ENCODE assay signal across 25 cellular contexts in the genomic region with DNA sequence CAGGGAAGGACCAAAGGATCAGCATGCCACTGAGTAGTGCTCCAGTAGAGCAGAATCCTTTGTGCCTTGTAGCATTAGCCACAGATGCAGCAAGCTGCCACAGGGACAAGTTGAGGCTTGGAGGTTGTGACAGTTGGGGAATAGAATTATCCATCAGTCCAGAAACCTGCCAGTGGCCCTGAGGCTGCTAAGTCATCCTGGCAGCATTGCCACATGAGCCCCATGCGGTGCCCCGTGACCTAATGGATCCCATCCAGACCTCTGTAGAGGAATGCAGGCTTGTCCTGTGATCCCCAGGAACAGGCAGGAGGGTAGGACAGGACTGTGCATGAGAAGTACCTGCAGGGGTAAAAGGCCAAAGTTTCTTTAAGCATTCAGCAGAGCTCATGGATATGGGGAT. TPM values are rescaled to one million over a fixed set of nuclear protein-coding genes. Genes with fewer than 3 reads are reported as not detected.
A peak's percentile ranks its signal among the peaks of the same experiment; 100 is the strongest.
DNase-seq lines count a peak whose midpoint lies in the region; ATAC-seq and TF ChIP-seq lines count a peak whose summit lies in the region.
"Had no signal": no experiment of that assay in that cellular context is flagged by ENCODE, and none has a peak within 500 bp of the region (broad histone marks: within the 10 kb centered on the region; RNA-seq: fewer than 3 reads in every experiment).

No MANE protein-coding gene starts in this region.

- TF ChIP-seq POLR2A in gastroesophageal sphincter (IDR thresholded peaks at IDR 0.05): no peak

- H3K79me1 ChIP-seq in H9 (ENCODE audit: insufficient read depth, low read depth, low read length, poor library complexity, severe bottlenecking): no peaks in the 10 kb centered on the region

- no peak overlapping the region for H2BK120ac ChIP-seq in H9 (ENCODE audit: low read depth, low read length, poor library complexity, severe bottlenecking)

- peaks cover 13% of the 10 kb centered on the region for H3K4me1 ChIP-seq in H9 (ENCODE audit: insufficient read depth, low read length)
- peaks cover 3 to 98% (median 31%) of the 10 kb centered on the region in 3 donors for H3K4me1 ChIP-seq in gastroesophageal sphincter
- no peaks in the 10 kb centered on the region for H3K4me1 ChIP-seq in Caco-2

- H3K23me2 ChIP-seq in H9 (ENCODE audit: insufficient read length, low read depth, low read length, poor library complexity, severe bottlenecking): no peaks in the 10 kb centered on the region

- ATAC-seq in gastroesophageal sphincter: no peak
- ATAC-seq in GM19452 (IDR thresholded peaks at IDR 0.05; ENCODE audit: unreplicated experiment): no peak
- ATAC-seq in GM19035 (IDR thresholded peaks at IDR 0.05; ENCODE audit: unreplicated experiment): no peak
- ATAC-seq: GM23338, mucosa of descending colon, Panc1 had no signal

- POLR2A ChIA-PET in MCF 10A (lab: Yijun Ruan, JAX): interaction anchor here (0.7 to 1.7 kb wide), 5 partner anchors 15 to 208 kb away, joined by 3 read pairs; partner anchors contain the start of gene BOC
- POLR2A ChIA-PET in Caco-2 (lab: Charles Lee): no interaction called here

- H2BK15ac ChIP-seq in H9 (ENCODE audit: low read depth, low read length): no peak overlapping the region

- no peak overlapping the region for H4K91ac ChIP-seq in H9 (ENCODE audit: insufficient read length, low read depth, low read length)

- intact Hi-C loops in MCF 10A (cut with micrococcal nuclease) (no loop called here), posterior vena cava (cut with DNase I) (no loop called here), Caco-2 (cut with micrococcal nuclease; ENCODE audit: unreplicated experiment) (no loop called here)

- no peak overlapping the region for H3K9ac ChIP-seq in H9 (ENCODE audit: extremely low read depth, insufficient read length, low read length)

- H2BK5ac ChIP-seq in H9 (ENCODE audit: insufficient read length, low read length): no peak overlapping the region

- H3K79me2 ChIP-seq in H9 (ENCODE audit: insufficient read depth, low read length): no peaks in the 10 kb centered on the region

- no peak overlapping the region for H3K14ac ChIP-seq in H9 (ENCODE audit: insufficient read depth, low read length)

- no peak overlapping the region for H3K18ac ChIP-seq in H9 (ENCODE audit: insufficient read length, low read depth, low read length)

- TF ChIP-seq CTCF in H9 (conservative IDR thresholded peaks at IDR 0.05) (no peak), MCF 10A (IDR thresholded peaks at IDR 0.05; ENCODE audit: unreplicated experiment) (no peak), gastroesophageal sphincter (IDR thresholded peaks at IDR 0.05) (no peak), Caco-2 (IDR thresholded peaks at IDR 0.05; ENCODE audit: insufficient read depth in 1 of 2, low read depth in 1 of 2, low read length in 1 of 2, severe bottlenecking in 1 of 2, unreplicated experiment in 1 of 2) (no peak)

- H2AK5ac ChIP-seq in H9 (ENCODE audit: insufficient read length, low read length): no peak overlapping the region

- H2BK20ac ChIP-seq in H9 (ENCODE audit: low read depth, low read length, poor library complexity, severe bottlenecking): no peak overlapping the region

- H4K20me1 ChIP-seq in H9 (ENCODE audit: control insufficient read depth, insufficient read depth, insufficient read length): no peaks in the 10 kb centered on the region

- no peak for TF ChIP-seq EP300 in gastroesophageal sphincter (IDR thresholded peaks at IDR 0.05)

- H2BK12ac ChIP-seq in H9 (ENCODE audit: insufficient read length, low read depth, low read length): no peak overlapping the region

- H3T11ph ChIP-seq in H9 (ENCODE audit: low read length): no peak overlapping the region

- H3K4me3 Mint-ChIP-seq in H9: no peak overlapping the region
- H3K4me3 Mint-ChIP-seq in MCF 10A (ENCODE audit: unreplicated experiment): no peak overlapping the region
- no peak overlapping the region for H3K4me3 Mint-ChIP-seq in Caco-2 (ENCODE audit: unreplicated experiment)
- H3K4me3 Mint-ChIP-seq: activated naive CD8-positive, alpha-beta T cell; activated T-helper 1 cell treated with anti-CD3 and anti-CD28 coated beads, Interleukin-12 subunit alpha, Interleukin-12 subunit beta, Interleukin-2, Interleukin-4 antibody, amounts not matched to agents 30 ng/mL and 10 ng/mL and 1 ng/mL, durations not matched to agents 14 hours and 24 hours and 36 hours; endodermal cell; GM23338 had no signal

- no peak overlapping the region for H3K56ac ChIP-seq in H9 (ENCODE audit: insufficient read length, low read depth, low read length)

- H3K27ac Mint-ChIP-seq in H9 (peak overlapping the region; percentile 34 to 85 (median 59); a peak in 4 of 7 replicates), MCF 10A (ENCODE audit: low read depth, unreplicated experiment) (no peak overlapping the region), Caco-2 (ENCODE audit: unreplicated experiment) (no peak overlapping the region)
- H3K27ac Mint-ChIP-seq: activated naive CD8-positive, alpha-beta T cell; activated T-helper 1 cell treated with anti-CD3 and anti-CD28 coated beads, Interleukin-12 subunit alpha, Interleukin-12 subunit beta, Interleukin-2, Interleukin-4 antibody, amounts not matched to agents 30 ng/mL and 10 ng/mL and 1 ng/mL, durations not matched to agents 14 hours and 24 hours and 36 hours; endodermal cell; GM23338 had no signal

- H3K27me3 Mint-ChIP-seq in H9 (ENCODE audit: low read depth) (no peaks in the 10 kb centered on the region), MCF 10A (ENCODE audit: insufficient read depth, unreplicated experiment) (no peaks in the 10 kb centered on the region), Caco-2 (ENCODE audit: insufficient read depth, unreplicated experiment) (peaks cover 30% of the 10 kb centered on the region)
- H3K27me3 Mint-ChIP-seq: activated naive CD8-positive, alpha-beta T cell had no signal

- H3K36me3 Mint-ChIP-seq in H9 (ENCODE audit: insufficient read depth in 1 of 3, low read depth in 3 of 3) (peaks cover 0 to 21% (median 6%) of the 10 kb centered on the region in 3 experiments; a peak in 5 of 7 replicates), MCF 10A (ENCODE audit: insufficient read depth, unreplicated experiment) (no peaks in the 10 kb centered on the region), Caco-2 (ENCODE audit: insufficient read depth, unreplicated experiment) (peaks cover 4% of the 10 kb centered on the region)
- H3K36me3 Mint-ChIP-seq: activated naive CD8-positive, alpha-beta T cell had no signal

- H3K4me2 ChIP-seq in H9 (ENCODE audit: insufficient read depth, insufficient read length, low read length): no peak overlapping the region

- H3K4ac ChIP-seq in H9 (ENCODE audit: low read depth, low read length): no peak overlapping the region

- no peak overlapping the region for H4K5ac ChIP-seq in H9 (ENCODE audit: insufficient read length, low read depth, low read length)

- H3K9me3 ChIP-seq in H9 (ENCODE audit: control insufficient read depth, low read depth, low read length): no peaks in the 10 kb centered on the region
- no peaks in the 10 kb centered on the region for H3K9me3 ChIP-seq in gastroesophageal sphincter
- no peaks in the 10 kb centered on the region for H3K9me3 ChIP-seq in Caco-2
- H3K9me3 ChIP-seq: heart left ventricle, mucosa of descending colon, stomach had no signal

- DNase-seq in H9: no peak
- DNase-seq in MCF 10A (ENCODE audit: unreplicated experiment): peak; percentile 54
- peak; percentile 9 for DNase-seq in posterior vena cava (ENCODE audit: low spot score)
- DNase-seq in NCI-H2171 (lab: John Stamatoyannopoulos, UW): no peak
- DNase-seq in Caco-2: no peak
- DNase-seq: activated CD4-positive, alpha-beta T cell treated with anti-CD3 and anti-CD28 coated beads, Interleukin-2, amount 50 U/mL, for 1 hour; EL; endodermal cell; heart left ventricle; IMR-90; mucosa of descending colon; NK-92 treated with Interleukin-12 subunit alpha and Interleukin-12 subunit beta, amount 100 ng/mL, for 24 hours; stomach; T-helper 2 cell; trophoblast cell had no signal

- no peak overlapping the region for H3K27ac ChIP-seq in H9 (ENCODE audit: insufficient read length, low read depth, low read length)
- peak overlapping the region in 3 of 4 donors; percentile 75 to 84 (median 77) for H3K27ac ChIP-seq in gastroesophageal sphincter
- H3K27ac ChIP-seq: SK-N-MC, VCaP had no signal

- H3K36me3 ChIP-seq in gastroesophageal sphincter (peaks cover 0 to 22% of the 10 kb centered on the region in 2 donors), Caco-2 (ENCODE audit: control insufficient read depth, insufficient read depth, low read length) (no peaks in the 10 kb centered on the region)
- H3K36me3 ChIP-seq: stomach had no signal

- H3K9me3 Mint-ChIP-seq in H9 (no peaks in the 10 kb centered on the region), MCF 10A (ENCODE audit: unreplicated experiment) (no peaks in the 10 kb centered on the region), Caco-2 (ENCODE audit: unreplicated experiment) (no peaks in the 10 kb centered on the region)
- H3K9me3 Mint-ChIP-seq: activated T-helper 1 cell treated with anti-CD3 and anti-CD28 coated beads, Interleukin-12 subunit alpha, Interleukin-12 subunit beta, Interleukin-2, Interleukin-4 antibody, amounts not matched to agents 30 ng/mL and 10 ng/mL and 1 ng/mL, durations not matched to agents 14 hours and 24 hours and 36 hours; endodermal cell; GM23338 had no signal

- BruUV-seq in MCF 10A (replicated peaks; lab: Mats Ljungman, UMichigan) (no TSS peak), Caco-2 (replicated peaks; lab: Mats Ljungman, UMichigan) (no TSS peak)

- no CpG with 5 or more reads among the region's 2 CpGs for WGBS in H9 (ENCODE audit: extremely low coverage, insufficient read length, low lambda C conversion rate)
- 100% methylated on average over 2 of the region's 2 CpGs; no CpG with 5 or more reads in 1 of the 2 donors for WGBS in gastroesophageal sphincter (ENCODE audit: low coverage in 1 of 2), 2 donors

- H3K4me3 ChIP-seq in gastroesophageal sphincter (no peak overlapping the region), Caco-2 (ENCODE audit: low read depth, low read length) (no peak overlapping the region)
- H3K4me3 ChIP-seq: GM23338, heart left ventricle, mucosa of descending colon, SK-N-MC, stomach had no signal

- H4K8ac ChIP-seq in H9 (replicated peaks; ENCODE audit: insufficient read length, low read depth, low read length): no peak overlapping the region

- H2AFZ ChIP-seq in H9 (ENCODE audit: low read length): no peak overlapping the region
- H2AFZ ChIP-seq: GM23338 had no signal

- H3K4me1 Mint-ChIP-seq in H9 (peaks cover 62 to 76% of the 10 kb centered on the region in 2 experiments), MCF 10A (ENCODE audit: insufficient read depth, unreplicated experiment) (peaks cover 12% of the 10 kb centered on the region), Caco-2 (ENCODE audit: low read depth, unreplicated experiment) (no peaks in the 10 kb centered on the region)

- H3K23ac ChIP-seq in H9 (ENCODE audit: insufficient read length, low read depth, low read length): no peak overlapping the region

- H3K27me3 ChIP-seq in H9 (ENCODE audit: insufficient read depth, low read length): no peaks in the 10 kb centered on the region
- H3K27me3 ChIP-seq in gastroesophageal sphincter: no peaks in the 10 kb centered on the region
- H3K27me3 ChIP-seq in Caco-2 (replicated peaks; ENCODE audit: control insufficient read depth, insufficient read depth, low read length): no peaks in the 10 kb centered on the region; the same call in 1 of the 2 replicates
- H3K27me3 ChIP-seq: heart left ventricle, stomach had no signal

- CTCF ChIA-PET in MCF 10A (lab: Yijun Ruan, JAX): interaction anchor here (1.2 to 4.6 kb wide), 4 partner anchors 24 to 211 kb away, joined by 3 to 26 read pairs (median 6); no protein-coding TSS in a partner anchor
- CTCF ChIA-PET in Caco-2 (lab: Charles Lee): interaction anchor here (1.8 kb wide), 1 partner anchor 25 kb away, joined by 4 read pairs; no protein-coding TSS in a partner anchor

RNA-seq across cellular contexts. Expression of gene BOC, which starts 51.7 kb away (rescaled TPM):
- total RNA-seq in H9 (2021): 3.5 and 4.0 TPM in 2 replicates
- total RNA-seq in MCF 10A (2022): 1.8 and 2.3 TPM in 2 replicates
- 100 to 1,000 TPM in 1 of 4 donors, 10 to 100 TPM in 3; 41.5 to 130 (median 73.9) TPM for total RNA-seq in gastroesophageal sphincter
- 10 to 100 TPM; 51.6 to 86.8 TPM for total RNA-seq in posterior vena cava
- 0.35 and 0.73 TPM in 2 replicates for total RNA-seq in Caco-2 (2022)
- total RNA-seq: NCI-H460 had no signal

Comparison
In these comparisons a context has a peak if more than half of its experiments do, and no peak if none do; other contexts are left out.
1. DNase-seq: peak in MCF 10A (single experiment) and posterior vena cava (single experiment); none in H9 (single experiment), NCI-H2171 (single experiment) and Caco-2 (0 of 2).
2. H3K27ac Mint-ChIP-seq: peak in H9 (3 of 3); none in MCF 10A (single experiment) and Caco-2 (single experiment).